Comparison of ENCODE assay signal across 15 cellular contexts in the genomic region with DNA sequence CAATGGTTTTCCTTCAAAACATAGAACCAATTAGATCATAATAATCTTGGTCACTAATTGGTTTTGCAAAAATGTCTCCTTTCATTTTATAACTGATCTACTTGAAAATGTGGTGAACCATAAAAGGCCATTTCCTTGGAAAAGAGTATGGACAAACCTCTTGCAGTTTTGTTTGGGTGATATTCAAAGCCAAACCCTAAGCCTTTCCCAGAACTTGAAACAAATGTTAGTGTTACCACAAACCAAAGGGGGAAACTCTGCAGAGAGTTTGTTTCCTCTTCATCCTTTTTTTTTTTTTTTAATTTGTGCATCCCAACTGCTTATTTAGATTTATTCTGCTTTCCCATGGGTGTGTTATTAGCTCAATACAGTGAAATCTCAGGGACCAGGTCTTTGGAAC.
DNase-seq lines count a peak whose midpoint lies in the region; ATAC-seq, FAIRE-seq and TF ChIP-seq lines count a peak whose summit lies in the region.
"Had no signal": no experiment of that assay in that cellular context is flagged by ENCODE, and none has a peak within 500 bp of the region (broad histone marks: within the 10 kb centered on the region; RNA-seq: fewer than 3 reads in every experiment).

No MANE protein-coding gene starts in this region.

- intact Hi-C loops in sciatic nerve (cut with DNase I) = no loop called here
- intact Hi-C loops in natural killer cell (cut with micrococcal nuclease) = no loop called here
- intact Hi-C loops in posterior cingulate gyrus (cut with DNase I) = no loop called here

- peak; percentile 81 for ATAC-seq in sciatic nerve
- ATAC-seq in natural killer cell = no peak
- ATAC-seq: CD8-positive, alpha-beta T cell had no signal

- no peaks in the 10 kb centered on the region for H3K4me1 Mint-ChIP-seq in natural killer cell
- H3K4me1 Mint-ChIP-seq: B cell had no signal

- H3K9me3 Mint-ChIP-seq in natural killer cell = peaks cover 2 to 7% of the 10 kb centered on the region in 2 donors

- H3K27ac Mint-ChIP-seq in natural killer cell = no peak overlapping the region
- H3K27ac Mint-ChIP-seq: B cell; CD8-positive, alpha-beta T cell; H9 had no signal

- peak; percentile 36 for FAIRE-seq in H54 (lab: Jason Lieb, UNC)
- FAIRE-seq: HTR-8/SVneo had no signal

- H3K36me3 Mint-ChIP-seq in natural killer cell = no peaks in the 10 kb centered on the region
- H3K36me3 Mint-ChIP-seq: CD8-positive, alpha-beta T cell had no signal

- H3K4me3 Mint-ChIP-seq in natural killer cell = no peak overlapping the region
- H3K4me3 Mint-ChIP-seq: B cell; CD8-positive, alpha-beta T cell; H9 had no signal

- TF ChIP-seq POLR2A in H54 (IDR thresholded peaks at IDR 0.05; ENCODE audit: low read depth, low read length) = no peak

- DNase-seq in H54 (ENCODE audit: insufficient read length, low spot score) (no peak), MV-4-11 (lab: John Stamatoyannopoulos, UW) (peak; percentile 4), astrocyte of the hippocampus (ENCODE audit: low read depth, low spot score) (peak; percentile 49), sciatic nerve (ENCODE audit: low spot score) (no peak), natural killer cell (no peak), posterior cingulate gyrus (no peak)
- no peak for DNase-seq in activated naive CD4-positive, alpha-beta T cell treated with anti-CD3 and anti-CD28 coated beads, Interleukin-2, amount 50 U/mL, for 16 hours
- DNase-seq: Calu3; CD8-positive, alpha-beta T cell; DMS79 treated with DMSO at 0.1 percent for 48 hours; GF-D8; GOT3; H9 had no signal

- TF ChIP-seq CTCF in natural killer cell (IDR thresholded peaks at IDR 0.05) = no peak

- no peaks in the 10 kb centered on the region for H3K27me3 Mint-ChIP-seq in natural killer cell (ENCODE audit: low read depth in 2 of 2)
- H3K27me3 Mint-ChIP-seq: B cell had no signal

Comparison
In these comparisons a context has a peak if more than half of its experiments do, and no peak if none do; other contexts are left out.
1. DNase-seq: peak in MV-4-11 (single experiment) and astrocyte of the hippocampus (single experiment); none in H54 (single experiment), sciatic nerve (single experiment), natural killer cell (single experiment), posterior cingulate gyrus (0 of 10) and activated naive CD4-positive, alpha-beta T cell treated with anti-CD3 and anti-CD28 coated beads, Interleukin-2, amount 50 U/mL, for 16 hours (single experiment).